Comparison of ENCODE assay signal across 14 cellular contexts in the genomic region with DNA sequence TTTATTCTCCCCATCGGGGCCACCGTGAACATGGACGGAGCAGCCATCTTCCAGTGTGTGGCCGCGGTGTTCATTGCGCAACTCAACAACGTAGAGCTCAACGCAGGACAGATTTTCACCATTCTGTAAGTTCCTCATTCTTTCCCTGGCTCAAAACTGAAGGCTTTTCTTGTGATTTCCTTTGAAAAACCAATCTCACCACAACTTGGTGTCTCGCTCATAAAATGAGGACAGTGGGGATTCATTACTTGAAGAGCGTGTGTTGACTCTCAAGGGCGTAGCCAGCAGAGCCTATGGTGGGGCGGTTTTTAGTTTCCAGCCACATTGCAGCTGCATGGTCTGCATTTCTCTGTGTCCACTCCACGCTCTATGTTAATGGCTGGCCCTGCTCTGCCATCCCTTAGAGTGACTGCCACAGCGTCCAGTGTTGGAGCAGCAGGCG. TPM values are rescaled to one million over a fixed set of nuclear protein-coding genes. Genes with fewer than 3 reads are reported as not detected.
A peak's percentile ranks its signal among the peaks of the same experiment; 100 is the strongest.
DNase-seq lines count a peak whose midpoint lies in the region; ATAC-seq and TF ChIP-seq lines count a peak whose summit lies in the region.
"Had no signal": no experiment of that assay in that cellular context is flagged by ENCODE, and none has a peak within 500 bp of the region (broad histone marks: within the 10 kb centered on the region; RNA-seq: fewer than 3 reads in every experiment).

No MANE protein-coding gene starts in this region.

- intact Hi-C loops in naive thymus-derived CD4-positive, alpha-beta T cell (cut with micrococcal nuclease) = no loop called here
- intact Hi-C loops in gastrocnemius medialis (cut with DNase I; ENCODE audit: low total_unique reads) = no loop called here

- H3K4me3 ChIP-seq in gastroesophageal sphincter (no peak overlapping the region), gastrocnemius medialis (no peak overlapping the region)
- no peak overlapping the region for H3K4me3 ChIP-seq in naive thymus-derived CD4-positive, alpha-beta T cell (ENCODE audit: low read length)
- H3K4me3 ChIP-seq: smooth muscle cell, vagina had no signal

- peaks cover 0 to 24% (median 10%) of the 10 kb centered on the region in 7 donors for H3K4me1 Mint-ChIP-seq in naive thymus-derived CD4-positive, alpha-beta T cell

- H3K27me3 ChIP-seq in gastroesophageal sphincter (no peaks in the 10 kb centered on the region), gastrocnemius medialis (no peaks in the 10 kb centered on the region)
- no peaks in the 10 kb centered on the region for H3K27me3 ChIP-seq in naive thymus-derived CD4-positive, alpha-beta T cell (ENCODE audit: control insufficient read depth in 2 of 2, insufficient read depth in 2 of 2, low read length in 2 of 2)
- H3K27me3 ChIP-seq: vagina had no signal

- 90% methylated on average over 10 of the region's 15 CpGs; no CpG with 5 or more reads in 1 of the 2 donors for WGBS in gastroesophageal sphincter (ENCODE audit: low coverage in 1 of 2), 2 donors

- TF ChIP-seq EP300 in gastroesophageal sphincter (IDR thresholded peaks at IDR 0.05) = no peak

- peak; percentile 34 for ATAC-seq in gastroesophageal sphincter
- peak; percentile 79 for ATAC-seq in naive thymus-derived CD4-positive, alpha-beta T cell
- ATAC-seq in left lobe of liver = no peak
- ATAC-seq in GM18498 (IDR thresholded peaks at IDR 0.05; ENCODE audit: unreplicated experiment) = no peak
- ATAC-seq in gastrocnemius medialis = no peak

- H3K4me1 ChIP-seq in gastroesophageal sphincter = no peaks in the 10 kb centered on the region
- no peaks in the 10 kb centered on the region for H3K4me1 ChIP-seq in naive thymus-derived CD4-positive, alpha-beta T cell (ENCODE audit: control insufficient read depth in 2 of 2, insufficient read depth in 2 of 2, low read length in 2 of 2)
- H3K4me1 ChIP-seq in gastrocnemius medialis = peaks cover 0 to 3% of the 10 kb centered on the region in 2 donors
- H3K4me1 ChIP-seq: vagina had no signal

- CTCF ChIA-PET in naive thymus-derived CD4-positive, alpha-beta T cell (lab: Charles Lee) = no interaction called here

- TF ChIP-seq CTCF in gastroesophageal sphincter (IDR thresholded peaks at IDR 0.05) (no peak), GM13977 (IDR thresholded peaks at IDR 0.05; ENCODE audit: extremely low read depth, insufficient read depth, missing control alignments) (no peak), gastrocnemius medialis (IDR thresholded peaks at IDR 0.05 in 4 of 5, conservative IDR thresholded peaks at IDR 0.05 in 1 of 5) (no peak)

- H3K4me3 Mint-ChIP-seq in naive thymus-derived CD4-positive, alpha-beta T cell = peak overlapping the region in 1 of 10 donors; percentile 12

- H3K27me3 Mint-ChIP-seq in naive thymus-derived CD4-positive, alpha-beta T cell = no peaks in the 10 kb centered on the region

- peaks cover 4 to 37% (median 15%) of the 10 kb centered on the region in 5 donors for H3K36me3 Mint-ChIP-seq in naive thymus-derived CD4-positive, alpha-beta T cell

- peak; percentile 57 for DNase-seq in Ammon's horn (ENCODE audit: low spot score)
- peak; percentile 92 for DNase-seq in NOMO-1 treated with dmso at 0.1 percent for 144 hours (lab: John Stamatoyannopoulos, UW; ENCODE audit: unreplicated experiment)
- DNase-seq in naive thymus-derived CD4-positive, alpha-beta T cell = no peak
- DNase-seq in left lobe of liver (ENCODE audit: low spot score) = no peak
- no peak for DNase-seq in GM13977 (ENCODE audit: low spot score)
- DNase-seq in gastrocnemius medialis = no peak
- DNase-seq: activated T-cell treated with anti-CD3 and anti-CD28 coated beads for 4 hours, amniotic stem cell, DND-41, NCI-H748 treated with DMSO at 0.1 percent for 48 hours had no signal

- peak overlapping the region in 1 of 9 donors; percentile 53 for H3K27ac Mint-ChIP-seq in naive thymus-derived CD4-positive, alpha-beta T cell

- POLR2A ChIA-PET in naive thymus-derived CD4-positive, alpha-beta T cell (lab: Charles Lee) = no interaction called here

- H3K9me3 ChIP-seq in gastroesophageal sphincter (no peaks in the 10 kb centered on the region), gastrocnemius medialis (no peaks in the 10 kb centered on the region)
- H3K9me3 ChIP-seq in naive thymus-derived CD4-positive, alpha-beta T cell (ENCODE audit: control insufficient read depth in 2 of 3, low read length in 3 of 3) = no peaks in the 10 kb centered on the region
- H3K9me3 ChIP-seq: vagina had no signal

- TF ChIP-seq POLR2A in gastroesophageal sphincter (IDR thresholded peaks at IDR 0.05) (no peak), gastrocnemius medialis (IDR thresholded peaks at IDR 0.05) (no peak)

- peak overlapping the region in 2 of 4 donors; percentile 11 to 26 for H3K27ac ChIP-seq in gastroesophageal sphincter
- no peak overlapping the region for H3K27ac ChIP-seq in naive thymus-derived CD4-positive, alpha-beta T cell (ENCODE audit: low read depth, low read length)
- peak overlapping the region in 1 of 4 donors; percentile 22 for H3K27ac ChIP-seq in gastrocnemius medialis
- H3K27ac ChIP-seq: vagina had no signal

- no peaks in the 10 kb centered on the region for H3K9me3 Mint-ChIP-seq in naive thymus-derived CD4-positive, alpha-beta T cell

- H3K36me3 ChIP-seq in gastroesophageal sphincter (peaks cover 0 to 93% of the 10 kb centered on the region in 2 donors), gastrocnemius medialis (peaks cover 0 to 66% of the 10 kb centered on the region in 2 donors)
- H3K36me3 ChIP-seq in naive thymus-derived CD4-positive, alpha-beta T cell (ENCODE audit: control insufficient read depth in 2 of 3, insufficient read depth in 3 of 3, low read length in 3 of 3) = no peaks in the 10 kb centered on the region

- in situ Hi-C loops in GM13977 (cut with MboI; ENCODE audit: low pct_unique_long_range_greater_than_20kb, low sequenced_read_pairs, unreplicated experiment) (no loop called here), gastrocnemius medialis (cut with MboI; ENCODE audit: low sequenced_read_pairs in 4 of 4) (no loop called here)

RNA-seq across cellular contexts. Expression of a gene that starts 29.0 kb away (rescaled TPM):
- total RNA-seq in gastroesophageal sphincter (10 to 100 TPM in 3 of 4 donors, 1 to 10 TPM in 1; 9.0 to 13.8 (median 11.3) TPM), left lobe of liver (8.1 TPM), gastrocnemius medialis (10 to 100 TPM in 3 of 4 donors, 1 to 10 TPM in 1; 5.4 to 54.1 (median 14.1) TPM)
- 10 to 100 TPM in 1 of 5 experiments, 1 to 10 TPM in 4; 1.1 to 34.5 (median 2.2) TPM for total RNA-seq in naive thymus-derived CD4-positive, alpha-beta T cell
- under 1 TPM in 1 of 2 donors, not detected in 1; 0.33 TPM for polyA plus RNA-seq in naive thymus-derived CD4-positive, alpha-beta T cell

RNA-seq across cellular contexts. Expression of a gene that starts 38.1 kb away (rescaled TPM):
- total RNA-seq in gastroesophageal sphincter (10 to 100 TPM; 26.3 to 48.9 (median 30.3) TPM), left lobe of liver (2.2 TPM), gastrocnemius medialis (10 to 100 TPM; 21.4 to 48.0 (median 35.2) TPM)
- 10 to 100 TPM in 4 of 5 experiments, 1 to 10 TPM in 1; 8.5 to 52.0 (median 20.8) TPM for total RNA-seq in naive thymus-derived CD4-positive, alpha-beta T cell
- polyA plus RNA-seq in naive thymus-derived CD4-positive, alpha-beta T cell = 10 to 100 TPM; 25.6 to 36.0 TPM

Comparison
In these comparisons a context has a peak if more than half of its experiments do, and no peak if none do; other contexts are left out.
1. DNase-seq: peak in Ammon's horn (single experiment) and NOMO-1 treated with dmso at 0.1 percent for 144 hours (single experiment); none in naive thymus-derived CD4-positive, alpha-beta T cell (0 of 9), left lobe of liver (single experiment), GM13977 (single experiment) and gastrocnemius medialis (0 of 2).
2. ATAC-seq: peak in gastroesophageal sphincter (single experiment) and naive thymus-derived CD4-positive, alpha-beta T cell (single experiment); none in left lobe of liver (single experiment), GM18498 (single experiment) and gastrocnemius medialis (0 of 2).